Comparison of ENCODE assay signal across 13 cellular contexts in the genomic region with DNA sequence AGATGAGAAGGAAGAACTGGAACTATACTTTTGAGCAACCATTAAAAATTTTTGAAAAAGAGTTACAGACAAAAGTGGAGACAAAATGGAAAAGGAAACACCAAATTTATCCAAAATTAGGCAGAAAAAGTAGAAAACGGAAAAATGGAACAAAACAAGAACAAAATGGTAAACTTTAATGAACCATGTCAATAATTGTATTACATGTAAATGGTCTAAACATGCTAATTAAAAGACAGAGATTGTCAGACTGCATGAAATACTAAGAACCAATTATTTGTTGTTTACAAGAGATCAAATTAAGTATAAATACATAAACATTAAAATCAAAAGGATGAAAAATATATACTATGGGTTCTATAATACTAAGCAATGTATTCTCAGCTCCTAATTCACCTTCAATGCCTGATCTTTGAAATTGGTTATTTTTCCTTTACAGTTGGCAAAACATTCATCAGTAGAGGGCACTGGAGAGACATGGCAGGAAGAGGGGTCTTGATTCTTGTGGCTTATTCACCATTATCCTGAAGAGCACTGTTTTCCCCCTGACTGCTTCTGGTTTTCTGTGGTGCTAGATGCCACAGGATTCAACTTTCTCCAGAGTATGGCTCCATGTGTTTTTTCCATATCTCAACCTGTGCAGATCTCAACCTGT.
DNase-seq lines count a peak whose midpoint lies in the region; ATAC-seq, FAIRE-seq and TF ChIP-seq lines count a peak whose summit lies in the region.
"Had no signal": no experiment of that assay in that cellular context is flagged by ENCODE, and none has a peak within 500 bp of the region (broad histone marks: within the 10 kb centered on the region; RNA-seq: fewer than 3 reads in every experiment).

No MANE protein-coding gene starts in this region.

- H3K27me3 ChIP-seq in GM23338 (ENCODE audit: insufficient read depth) (no peaks in the 10 kb centered on the region), endodermal cell (ENCODE audit: control insufficient read depth, insufficient read depth, low read length, poor library complexity, severe bottlenecking) (no peaks in the 10 kb centered on the region)

- H3K4me3 Mint-ChIP-seq in GM23338 (no peak overlapping the region), endodermal cell (no peak overlapping the region)
- no peak overlapping the region for H3K4me3 Mint-ChIP-seq in activated CD8-positive, alpha-beta memory T cell treated with anti-CD3 and anti-CD28 coated beads, Interleukin-2, amount 10 ng/mL, durations not matched to agents 7 days and 5 days
- H3K4me3 Mint-ChIP-seq: mesothelial cell of epicardium; T-helper 1 cell treated with Interleukin-12 subunit alpha and Interleukin-12 subunit beta and Interleukin-4 antibody, amounts not matched to agents 30 μg/mL and 1 μg/mL, for 36 hours had no signal

- H3K4me1 Mint-ChIP-seq in GM23338 (no peaks in the 10 kb centered on the region), endodermal cell (no peaks in the 10 kb centered on the region)
- H3K4me1 Mint-ChIP-seq in activated CD8-positive, alpha-beta memory T cell treated with anti-CD3 and anti-CD28 coated beads, Interleukin-2, amount 10 ng/mL, durations not matched to agents 7 days and 5 days = no peaks in the 10 kb centered on the region
- H3K4me1 Mint-ChIP-seq: mesothelial cell of epicardium had no signal

- H3K27ac Mint-ChIP-seq in GM23338 (no peak overlapping the region), endodermal cell (no peak overlapping the region)
- H3K27ac Mint-ChIP-seq in activated CD8-positive, alpha-beta memory T cell treated with anti-CD3 and anti-CD28 coated beads, Interleukin-2, amount 10 ng/mL, durations not matched to agents 7 days and 5 days = no peak overlapping the region
- H3K27ac Mint-ChIP-seq: mesothelial cell of epicardium; T-helper 1 cell treated with Interleukin-12 subunit alpha and Interleukin-12 subunit beta and Interleukin-4 antibody, amounts not matched to agents 30 μg/mL and 1 μg/mL, for 36 hours had no signal

- H3K4me3 ChIP-seq in AG04449 (ENCODE audit: low read depth, low read length) (no peak overlapping the region), GM23338 (no peak overlapping the region), endodermal cell (ENCODE audit: low read length) (no peak overlapping the region)

- H3K27me3 Mint-ChIP-seq in GM23338 (ENCODE audit: insufficient read depth, low read depth, poor library complexity) (peaks cover 2% of the 10 kb centered on the region), endodermal cell (ENCODE audit: insufficient read depth) (peaks cover 10% of the 10 kb centered on the region)
- H3K27me3 Mint-ChIP-seq in activated CD8-positive, alpha-beta memory T cell treated with anti-CD3 and anti-CD28 coated beads, Interleukin-2, amount 10 ng/mL, durations not matched to agents 7 days and 5 days = peaks cover 36% of the 10 kb centered on the region

- H3K9me2 ChIP-seq in GM23338 (ENCODE audit: insufficient read depth) = no peaks in the 10 kb centered on the region

- H3K4me1 ChIP-seq in GM23338 (ENCODE audit: insufficient read depth) = no peaks in the 10 kb centered on the region
- no peaks in the 10 kb centered on the region for H3K4me1 ChIP-seq in endodermal cell (ENCODE audit: control insufficient read depth, insufficient read depth, low read length)

- peak; percentile 3 for TF ChIP-seq CTCF in AG04449 (IDR thresholded peaks at IDR 0.05; ENCODE audit: insufficient read depth, low read length, missing control alignments)
- TF ChIP-seq CTCF in GM23338 (conservative IDR thresholded peaks at IDR 0.05; ENCODE audit: low read depth in 2 of 2) = peak; percentile 37 to 42; a peak in 2 of 4 replicates
- peak; percentile 46 for TF ChIP-seq CTCF in endodermal cell (conservative IDR thresholded peaks at IDR 0.05)

- H3K9me3 Mint-ChIP-seq in GM23338 (peaks cover 46% of the 10 kb centered on the region), endodermal cell (peaks cover 49% of the 10 kb centered on the region)
- peaks cover 8% of the 10 kb centered on the region for H3K9me3 Mint-ChIP-seq in activated CD8-positive, alpha-beta memory T cell treated with anti-CD3 and anti-CD28 coated beads, Interleukin-2, amount 10 ng/mL, durations not matched to agents 7 days and 5 days (ENCODE audit: low read depth)

- H4K20me1 ChIP-seq in GM23338 (replicated peaks; ENCODE audit: insufficient read depth) = no peaks in the 10 kb centered on the region

- H3K27ac ChIP-seq in GM23338 (ENCODE audit: low read depth) (no peak overlapping the region), endodermal cell (ENCODE audit: low read depth, low read length) (no peak overlapping the region)
- H3K27ac ChIP-seq: C4-2B had no signal

- H3K36me3 Mint-ChIP-seq in GM23338 (ENCODE audit: low read depth) (peaks cover 10% of the 10 kb centered on the region; the same call in 2 of the 3 replicates), endodermal cell (ENCODE audit: low read depth) (no peaks in the 10 kb centered on the region)
- H3K36me3 Mint-ChIP-seq in activated CD8-positive, alpha-beta memory T cell treated with anti-CD3 and anti-CD28 coated beads, Interleukin-2, amount 10 ng/mL, durations not matched to agents 7 days and 5 days = peaks cover 1% of the 10 kb centered on the region

- POLR2A ChIA-PET in AG04449 (lab: Yijun Ruan, JAX) = no interaction called here

- no peak overlapping the region for H3K4me2 ChIP-seq in GM23338

- H3F3A ChIP-seq in GM23338 (replicated peaks; ENCODE audit: low read depth) = no peaks in the 10 kb centered on the region

- H3K36me3 ChIP-seq in GM23338 (ENCODE audit: insufficient read depth) (no peaks in the 10 kb centered on the region; the same call in 1 of the 2 replicates), endodermal cell (ENCODE audit: control insufficient read depth, insufficient read depth, low read length) (no peaks in the 10 kb centered on the region)

- no peak overlapping the region for H3K9ac ChIP-seq in endodermal cell (ENCODE audit: extremely low read depth, low read length, poor library complexity, severe bottlenecking)

- H3K9me3 ChIP-seq in endodermal cell (ENCODE audit: control insufficient read depth, low read length) = peaks cover 22% of the 10 kb centered on the region

- ATAC-seq in GM23338 = no peak
- ATAC-seq in activated CD8-positive, alpha-beta memory T cell treated with anti-CD3 and anti-CD28 coated beads, Interleukin-2, amount 10 ng/mL, durations not matched to agents 7 days and 5 days = no peak

- no peaks in the 10 kb centered on the region for H3K79me2 ChIP-seq in GM23338 (replicated peaks; ENCODE audit: insufficient read depth)

- FAIRE-seq in urothelium cell line (lab: Jason Lieb, UNC) = no peak

- DNase-seq in AG04449 (ENCODE audit: low read depth, low spot score) (no peak), GM23338 (ENCODE audit: low spot score) (no peak), NCI-H748 treated with DMSO at 0.1 percent for 48 hours (lab: John Stamatoyannopoulos, UW) (peak; percentile 21), endodermal cell (no peak), urothelium cell line (ENCODE audit: low spot score) (no peak), inferior parietal cortex (ENCODE audit: extremely low spot score) (no peak)
- DNase-seq in activated CD8-positive, alpha-beta memory T cell treated with anti-CD3 and anti-CD28 coated beads, Interleukin-2, amount 10 ng/mL, durations not matched to agents 7 days and 5 days = no peak
- no peak for DNase-seq in NK-92 treated with Interleukin-12 subunit alpha and Interleukin-12 subunit beta, amount 100 ng/mL, for 24 hours (lab: John Stamatoyannopoulos, UW)
- DNase-seq: amniotic stem cell, NCI-H226 had no signal

- H2AFZ ChIP-seq in GM23338 = no peak overlapping the region

- WGBS in endodermal cell (ENCODE audit: insufficient coverage in 1 of 2, insufficient read length in 1 of 2), 2 experiments = 33 to 60% methylated on average over 1 of the region's 1 CpG

- CTCF ChIA-PET in AG04449 (lab: Yijun Ruan, JAX) = interaction anchor here (1.0 to 1.8 kb wide), 3 partner anchors 310 to 553 kb away, joined by 4 to 5 read pairs (median 5); no protein-coding TSS in a partner anchor
- CTCF ChIA-PET in activated CD8-positive, alpha-beta memory T cell treated with anti-CD3 and anti-CD28 coated beads, Interleukin-2, amount 10 ng/mL, durations not matched to agents 7 days and 5 days (lab: Charles Lee) = interaction anchor here (0.7 to 1.3 kb wide), 3 partner anchors 19 to 131 kb away, joined by 3 read pairs; no protein-coding TSS in a partner anchor

TF ChIP-seq in GM23338, 12 proteins besides CTCF, POLR2A, EP300 and RAD21 (continues in another document):
- TF ChIP-seq EZH2phosphoT487 (IDR thresholded peaks at IDR 0.05; ENCODE audit: unreplicated experiment) = no peak
- TF ChIP-seq ZNF114 (CRISPR knock-in tag; IDR thresholded peaks at IDR 0.05) = no peak
- TF ChIP-seq, protein P1, sequence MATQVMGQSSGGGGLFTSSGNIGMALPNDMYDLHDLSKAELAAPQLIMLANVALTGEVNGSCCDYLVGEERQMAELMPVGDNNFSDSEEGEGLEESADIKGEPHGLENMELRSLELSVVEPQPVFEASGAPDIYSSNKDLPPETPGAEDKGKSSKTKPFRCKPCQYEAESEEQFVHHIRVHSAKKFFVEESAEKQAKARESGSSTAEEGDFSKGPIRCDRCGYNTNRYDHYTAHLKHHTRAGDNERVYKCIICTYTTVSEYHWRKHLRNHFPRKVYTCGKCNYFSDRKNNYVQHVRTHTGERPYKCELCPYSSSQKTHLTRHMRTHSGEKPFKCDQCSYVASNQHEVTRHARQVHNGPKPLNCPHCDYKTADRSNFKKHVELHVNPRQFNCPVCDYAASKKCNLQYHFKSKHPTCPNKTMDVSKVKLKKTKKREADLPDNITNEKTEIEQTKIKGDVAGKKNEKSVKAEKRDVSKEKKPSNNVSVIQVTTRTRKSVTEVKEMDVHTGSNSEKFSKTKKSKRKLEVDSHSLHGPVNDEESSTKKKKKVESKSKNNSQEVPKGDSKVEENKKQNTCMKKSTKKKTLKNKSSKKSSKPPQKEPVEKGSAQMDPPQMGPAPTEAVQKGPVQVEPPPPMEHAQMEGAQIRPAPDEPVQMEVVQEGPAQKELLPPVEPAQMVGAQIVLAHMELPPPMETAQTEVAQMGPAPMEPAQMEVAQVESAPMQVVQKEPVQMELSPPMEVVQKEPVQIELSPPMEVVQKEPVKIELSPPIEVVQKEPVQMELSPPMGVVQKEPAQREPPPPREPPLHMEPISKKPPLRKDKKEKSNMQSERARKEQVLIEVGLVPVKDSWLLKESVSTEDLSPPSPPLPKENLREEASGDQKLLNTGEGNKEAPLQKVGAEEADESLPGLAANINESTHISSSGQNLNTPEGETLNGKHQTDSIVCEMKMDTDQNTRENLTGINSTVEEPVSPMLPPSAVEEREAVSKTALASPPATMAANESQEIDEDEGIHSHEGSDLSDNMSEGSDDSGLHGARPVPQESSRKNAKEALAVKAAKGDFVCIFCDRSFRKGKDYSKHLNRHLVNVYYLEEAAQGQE (IDR thresholded peaks at IDR 0.05; ENCODE audit: unreplicated experiment) = no peak
